In genomic region chrX:125205918-125206665, GRCh38 we compare ENCODE assay signal across 8 cellular contexts.
A peak's percentile ranks its signal among the peaks of the same experiment; 100 is the strongest.
DNase-seq lines count a peak whose midpoint lies in the region; ATAC-seq and TF ChIP-seq lines count a peak whose summit lies in the region.

No MANE protein-coding gene starts in this region.

- H3K4me3 ChIP-seq in SK-N-MC (peak overlapping the region; percentile 87), left ventricle myocardium inferior (peak overlapping the region; percentile 58), skeletal muscle cell (ENCODE audit: low read depth, low read length) (peak overlapping the region; percentile 49)

- H3K27me3 ChIP-seq in H9 (ENCODE audit: insufficient read depth, low read length) (peaks cover 12% of the 10 kb centered on the region; the same call in 1 of the 2 replicates), left ventricle myocardium inferior (ENCODE audit: low read depth) (peaks cover 45% of the 10 kb centered on the region)

- peak overlapping the region; percentile 70 for H3K9ac ChIP-seq in H9 (ENCODE audit: extremely low read depth, insufficient read length, low read length)
- peak overlapping the region; percentile 72 for H3K9ac ChIP-seq in SK-N-MC (ENCODE audit: insufficient read length)

- peaks cover 0 to 21% of the 10 kb centered on the region in 2 experiments; a peak in 4 of 5 replicates for H3K9me3 Mint-ChIP-seq in H9

- H3K18ac ChIP-seq in H9 (ENCODE audit: insufficient read length, low read depth, low read length): no peak overlapping the region

- no peaks in the 10 kb centered on the region for H3K79me1 ChIP-seq in H9 (ENCODE audit: insufficient read depth, low read depth, low read length, poor library complexity, severe bottlenecking)

- H3K23me2 ChIP-seq in H9 (ENCODE audit: insufficient read length, low read depth, low read length, poor library complexity, severe bottlenecking): peaks cover 23% of the 10 kb centered on the region

- H2BK15ac ChIP-seq in H9 (ENCODE audit: low read depth, low read length): no peak overlapping the region

- H3K27me3 Mint-ChIP-seq in H9 (ENCODE audit: low read depth): peaks cover 31% of the 10 kb centered on the region

- H3K4me3 Mint-ChIP-seq in H9: peak overlapping the region; percentile 80 to 88

- no peak overlapping the region for H2BK5ac ChIP-seq in H9 (ENCODE audit: insufficient read length, low read length)

- H2BK12ac ChIP-seq in H9 (ENCODE audit: insufficient read length, low read depth, low read length): no peak overlapping the region

- ATAC-seq in HG03039 (IDR thresholded peaks at IDR 0.05; ENCODE audit: unreplicated experiment): no peak

- H3K27ac ChIP-seq in H9 (ENCODE audit: insufficient read length, low read depth, low read length) (peak overlapping the region; percentile 29), SK-N-MC (peak overlapping the region; percentile 89), left ventricle myocardium inferior (replicated peaks) (peak overlapping the region; percentile 57)

- H3K14ac ChIP-seq in H9 (ENCODE audit: insufficient read depth, low read length): no peak overlapping the region

- DNase-seq in H9 (peak; percentile 66), SK-N-MC (ENCODE audit: low read depth, low spot score) (no peak), left ventricle myocardium inferior (peak; percentile 12), skeletal muscle cell (ENCODE audit: low read depth) (no peak)
- no peak for DNase-seq in stimulated activated naive CD4-positive, alpha-beta T cell (lab: John Stamatoyannopoulos, UW)
- no peak for DNase-seq in stimulated activated CD4-positive, alpha-beta T cell treated with anti-CD3 and anti-CD28 coated beads, Interleukin-2, amount 100 ng/mL, for 48 hours
- no peak for DNase-seq in stimulated activated naive CD4-positive, alpha-beta T cell treated with Interleukin-2 at 50 U/mL for 16 hours (lab: John Stamatoyannopoulos, UW)

- no peak overlapping the region for H3K4ac ChIP-seq in H9 (ENCODE audit: low read depth, low read length)

- no peak overlapping the region for H2BK120ac ChIP-seq in H9 (ENCODE audit: low read depth, low read length, poor library complexity, severe bottlenecking)

- H3K36me3 ChIP-seq in SK-N-MC (ENCODE audit: insufficient read depth, low read length) (no peaks in the 10 kb centered on the region), left ventricle myocardium inferior (no peaks in the 10 kb centered on the region)

- no peak overlapping the region for H3T11ph ChIP-seq in H9 (ENCODE audit: low read length)

- H3K4me2 ChIP-seq in H9 (ENCODE audit: insufficient read depth, insufficient read length, low read length): peak overlapping the region; percentile 81

- WGBS in H9 (ENCODE audit: extremely low coverage, insufficient read length, low lambda C conversion rate): no CpG with 5 or more reads among the region's 25 CpGs

- H3K36me3 Mint-ChIP-seq in H9 (ENCODE audit: insufficient read depth in 1 of 3, low read depth in 3 of 3): no peaks in the 10 kb centered on the region; a peak in 1 of 7 replicates

- H4K8ac ChIP-seq in H9 (replicated peaks; ENCODE audit: insufficient read length, low read depth, low read length): no peak overlapping the region

- H2AK5ac ChIP-seq in H9 (ENCODE audit: insufficient read length, low read length): no peak overlapping the region

- no peak overlapping the region for H2BK20ac ChIP-seq in H9 (ENCODE audit: low read depth, low read length, poor library complexity, severe bottlenecking)

- TF ChIP-seq CTCF in H9 (conservative IDR thresholded peaks at IDR 0.05): peak; percentile 45; the same call in 2 of the 3 replicates
- TF ChIP-seq CTCF in left ventricle myocardium inferior (IDR thresholded peaks at IDR 0.05; ENCODE audit: borderline replicate concordance): no peak

- H2AFZ ChIP-seq in H9 (ENCODE audit: low read length): no peak overlapping the region

- H4K5ac ChIP-seq in H9 (ENCODE audit: insufficient read length, low read depth, low read length): no peak overlapping the region

- H3K56ac ChIP-seq in H9 (ENCODE audit: insufficient read length, low read depth, low read length): no peak overlapping the region

- H3K27ac Mint-ChIP-seq in H9: peak overlapping the region; percentile 33 to 99 (median 93)

- H3K9me3 ChIP-seq in H9 (ENCODE audit: control insufficient read depth, low read depth, low read length) (no peaks in the 10 kb centered on the region), SK-N-MC (ENCODE audit: low read depth, low read length) (no peaks in the 10 kb centered on the region), left ventricle myocardium inferior (replicated peaks) (no peaks in the 10 kb centered on the region)

- no peaks in the 10 kb centered on the region for H3K79me2 ChIP-seq in H9 (ENCODE audit: insufficient read depth, low read length)

- no peaks in the 10 kb centered on the region; the same call in 1 of the 2 replicates for H3K4me1 ChIP-seq in H9 (ENCODE audit: insufficient read depth, low read length)
- no peaks in the 10 kb centered on the region for H3K4me1 ChIP-seq in left ventricle myocardium inferior

- H3K23ac ChIP-seq in H9 (ENCODE audit: insufficient read length, low read depth, low read length): no peak overlapping the region

- no peak overlapping the region for H4K91ac ChIP-seq in H9 (ENCODE audit: insufficient read length, low read depth, low read length)

- H4K20me1 ChIP-seq in H9 (ENCODE audit: control insufficient read depth, insufficient read depth, insufficient read length): no peaks in the 10 kb centered on the region

- intact Hi-C loops in left ventricle myocardium inferior (cut with micrococcal nuclease): no loop called here

- peaks cover 49 to 54% of the 10 kb centered on the region in 2 experiments for H3K4me1 Mint-ChIP-seq in H9

Comparison
In these comparisons a context has a peak if more than half of its experiments do, and no peak if none do; other contexts are left out.
1. DNase-seq: peak in H9 (single experiment) and left ventricle myocardium inferior (single experiment); none in SK-N-MC (single experiment), skeletal muscle cell (single experiment), stimulated activated naive CD4-positive, alpha-beta T cell (0 of 6), stimulated activated CD4-positive, alpha-beta T cell treated with anti-CD3 and anti-CD28 coated beads, Interleukin-2, amount 100 ng/mL, for 48 hours (0 of 2) and stimulated activated naive CD4-positive, alpha-beta T cell treated with Interleukin-2 at 50 U/mL for 16 hours (single experiment).
2. H3K27ac ChIP-seq: peak in every context shown above with its lines; median percentile 89 in SK-N-MC; 57 in left ventricle myocardium inferior; 29 in H9.
3. Peak in every context shown above with its lines, with median percentiles within 50 percentile points of each other: H3K4me3 ChIP-seq.